8 cellular contexts compared by ENCODE assay signal in genomic region chr16:33643270-33643669, GRCh38.
DNase-seq lines count a peak whose midpoint lies in the region; ATAC-seq, FAIRE-seq and TF ChIP-seq lines count a peak whose summit lies in the region.
"Not testable (repeated sequence)": the region's sequence is repeated elsewhere in the genome, so short reads cannot be mapped to it uniquely, and the experiment has no call there.

No MANE protein-coding gene starts in this region.

- not testable (repeated sequence) for H3K9ac ChIP-seq in GM12878 (ENCODE audit: control insufficient read depth, insufficient read depth, low read length)

- not testable (repeated sequence) for H3K4me2 ChIP-seq in GM12878 (ENCODE audit: control insufficient read depth, insufficient read depth)

- in situ Hi-C loops in GM12878 (cut with MboI): not testable (repeated sequence)

- H3K27ac ChIP-seq in GM12878 (ENCODE audit: control insufficient read depth, insufficient read depth): peak overlapping the region; percentile 24; the same call in 1 of the 2 replicates

- H2AFZ ChIP-seq in GM12878 (ENCODE audit: control insufficient read depth, low read depth, low read length): not testable (repeated sequence)

- not testable (repeated sequence) for FAIRE-seq in GM12878 (lab: Jason Lieb, UNC)

- H3K27me3 ChIP-seq in GM12878 (replicated peaks in 1 of 2; ENCODE audit: control insufficient read depth in 2 of 2, insufficient read depth in 2 of 2, low read length in 1 of 2): not testable (repeated sequence)

- POLR2A ChIA-PET in GM12878 (lab: Charles Lee): not testable (repeated sequence)

- RAD21 ChIA-PET in GM12878 (lab: Charles Lee; ENCODE audit: unreplicated experiment): interaction anchor here (0.7 to 1.1 kb wide), 2 partner anchors 45 to 90 kb away, joined by 3 read pairs; no protein-coding TSS in a partner anchor

- H3K36me3 ChIP-seq in GM12878 (ENCODE audit: control insufficient read depth in 2 of 2, insufficient read depth in 2 of 2, low read length in 1 of 2): not testable (repeated sequence)

- not testable (repeated sequence) for BruUV-seq in GM12878 (replicated peaks; lab: Mats Ljungman, UMichigan)

- intact Hi-C loops in GM12878 (cut with micrococcal nuclease; ENCODE audit: unreplicated experiment): not testable (repeated sequence)

- not testable (repeated sequence) for TF ChIP-seq RAD21 in GM12878 (IDR thresholded peaks at IDR 0.05; ENCODE audit: insufficient read depth, low read depth, low read length)

- ATAC-seq in GM18498 (IDR thresholded peaks at IDR 0.05; ENCODE audit: unreplicated experiment) (peak; percentile 93), GM18909 (IDR thresholded peaks at IDR 0.05; ENCODE audit: poor library complexity, unreplicated experiment) (peak; percentile 90), GM19455 (IDR thresholded peaks at IDR 0.05; ENCODE audit: unreplicated experiment) (peak; percentile 84), GM21576 (IDR thresholded peaks at IDR 0.05; ENCODE audit: unreplicated experiment) (peak; percentile 85), HG02840 (IDR thresholded peaks at IDR 0.05; ENCODE audit: low FRiP score, unreplicated experiment) (peak; percentile 67), HG03097 (IDR thresholded peaks at IDR 0.05; ENCODE audit: low FRiP score, unreplicated experiment) (peak; percentile 80), HG03442 (IDR thresholded peaks at IDR 0.05; ENCODE audit: unreplicated experiment) (peak; percentile 90), GM12878 (peak; percentile 93)

- not testable (repeated sequence) for H3K9me3 ChIP-seq in GM12878 (replicated peaks; ENCODE audit: control insufficient read depth, insufficient read depth, low read length)

- H3K79me2 ChIP-seq in GM12878 (ENCODE audit: control insufficient read depth, insufficient read depth, low read length): not testable (repeated sequence)

- WGBS in GM12878 (ENCODE audit: insufficient coverage, insufficient replicate concordance, low lambda C conversion rate, missing lambda C conversion rate): 42% methylated on average over 2 of the region's 2 CpGs

- H4K20me1 ChIP-seq in GM12878 (ENCODE audit: control insufficient read depth, insufficient read depth): not testable (repeated sequence)

- SMC1A ChIA-PET in GM12878 (lab: Charles Lee; ENCODE audit: uncharacterized antibody, unreplicated experiment): interaction anchor here (1.0 kb wide), 1 partner anchor 14 kb away, joined by 3 read pairs; no protein-coding TSS in a partner anchor

- H3K4me3 ChIP-seq in GM12878: not testable (repeated sequence)

- not testable (repeated sequence) for TF ChIP-seq CTCF in GM12878 (IDR thresholded peaks at IDR 0.05 in 2 of 3, conservative IDR thresholded peaks at IDR 0.05 in 1 of 3; ENCODE audit: control insufficient read depth in 2 of 3, extremely low read depth in 1 of 3, insufficient read depth in 1 of 3, low read depth in 3 of 3, low read length in 3 of 3)

- DNase-seq in GM12878 (ENCODE audit: low read depth, low spot score): peak; percentile 23

- TF ChIP-seq EP300 in GM12878 (IDR thresholded peaks at IDR 0.05; ENCODE audit: borderline replicate concordance in 1 of 2, control insufficient read depth in 1 of 2, low read depth in 2 of 2, low read length in 2 of 2): not testable (repeated sequence)

- H3K4me1 ChIP-seq in GM12878 (ENCODE audit: control insufficient read depth, insufficient read depth, low read length): not testable (repeated sequence)

- CTCF ChIA-PET in GM12878 (lab: Yijun Ruan, JAX): interaction anchor here (2.0 kb wide), 1 partner anchor 12 kb away, joined by 7 read pairs; no protein-coding TSS in a partner anchor

- TF ChIP-seq POLR2A in GM12878 (IDR thresholded peaks at IDR 0.05; ENCODE audit: low read depth, low read length): not testable (repeated sequence)

TF ChIP-seq in GM12878, 131 proteins besides CTCF, POLR2A, EP300 and RAD21:
- TF ChIP-seq ETV6 (conservative IDR thresholded peaks at IDR 0.05 in 1 of 2, IDR thresholded peaks at IDR 0.05 in 1 of 2; ENCODE audit: borderline replicate concordance in 1 of 2, low read depth in 1 of 2) (peak in 1 of 2 experiments; percentile 73; a peak in 2 of 4 replicates), JUNB (IDR thresholded peaks at IDR 0.05) (peak; percentile 19; the same call in 1 of the 2 replicates), RUNX3 (IDR thresholded peaks at IDR 0.05; ENCODE audit: low read length) (peak; percentile 12; the same call in 1 of the 2 replicates), POU2F2 (IDR thresholded peaks at IDR 0.05; ENCODE audit: borderline replicate concordance, low read depth, low read length) (peak; percentile 44; the same call in 1 of the 3 replicates)
